ENCODE assay signal across 1 cellular context in the genomic region with DNA sequence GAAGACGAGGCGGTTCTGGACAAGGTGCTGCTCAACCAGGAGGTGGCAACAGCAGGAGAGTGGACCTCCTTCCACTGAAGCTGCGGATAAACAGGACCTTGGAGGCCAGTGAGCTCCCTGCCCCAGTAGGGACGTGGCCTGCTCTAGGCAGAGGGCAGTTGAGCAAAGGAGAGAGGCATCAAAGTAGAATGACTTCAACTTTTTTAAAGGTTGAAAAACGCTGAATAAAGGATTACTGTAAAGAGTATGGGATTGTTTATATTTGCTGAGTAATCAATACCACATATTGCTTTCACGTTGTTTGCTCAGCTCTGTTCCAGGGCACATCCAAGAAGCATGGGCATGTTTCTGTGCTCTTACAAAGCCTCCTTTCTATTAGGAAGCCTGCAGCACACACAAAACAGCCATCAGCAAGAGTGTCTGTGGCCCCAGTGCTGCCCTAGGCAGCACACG.
TF ChIP-seq lines count a peak whose summit lies in the region.

No MANE protein-coding gene starts in this region.

TF ChIP-seq in GM23338, 12 proteins besides CTCF, POLR2A, EP300 and RAD21:
- TF ChIP-seq ZNF114 (CRISPR knock-in tag; IDR thresholded peaks at IDR 0.05): no peak
- TF ChIP-seq EZH2phosphoT487 (IDR thresholded peaks at IDR 0.05; ENCODE audit: unreplicated experiment): no peak
- TF ChIP-seq ZNF462 (CRISPR knock-in tag; IDR thresholded peaks at IDR 0.05): no peak
- TF ChIP-seq STAT1 (IDR thresholded peaks at IDR 0.05; ENCODE audit: unreplicated experiment): no peak
- TF ChIP-seq REST (IDR thresholded peaks at IDR 0.05; ENCODE audit: unreplicated experiment): no peak
- TF ChIP-seq CREB1 (CRISPR knock-in tag; IDR thresholded peaks at IDR 0.05; ENCODE audit: low read depth): no peak
- no peak for TF ChIP-seq ETS1 (IDR thresholded peaks at IDR 0.05)
- TF ChIP-seq POLR2AphosphoS5 (IDR thresholded peaks at IDR 0.05; ENCODE audit: low read depth): no peak
- TF ChIP-seq JUNB (IDR thresholded peaks at IDR 0.05; ENCODE audit: unreplicated experiment): no peak
- no peak for TF ChIP-seq ZNF331 (CRISPR knock-in tag; IDR thresholded peaks at IDR 0.05; ENCODE audit: low read depth)
- TF ChIP-seq EZH2 (IDR thresholded peaks at IDR 0.05; ENCODE audit: low read depth, unreplicated experiment): no peak
- no peak for TF ChIP-seq NANOG (IDR thresholded peaks at IDR 0.05; ENCODE audit: borderline replicate concordance)
